19 cellular contexts compared by ENCODE assay signal in the genomic region with DNA sequence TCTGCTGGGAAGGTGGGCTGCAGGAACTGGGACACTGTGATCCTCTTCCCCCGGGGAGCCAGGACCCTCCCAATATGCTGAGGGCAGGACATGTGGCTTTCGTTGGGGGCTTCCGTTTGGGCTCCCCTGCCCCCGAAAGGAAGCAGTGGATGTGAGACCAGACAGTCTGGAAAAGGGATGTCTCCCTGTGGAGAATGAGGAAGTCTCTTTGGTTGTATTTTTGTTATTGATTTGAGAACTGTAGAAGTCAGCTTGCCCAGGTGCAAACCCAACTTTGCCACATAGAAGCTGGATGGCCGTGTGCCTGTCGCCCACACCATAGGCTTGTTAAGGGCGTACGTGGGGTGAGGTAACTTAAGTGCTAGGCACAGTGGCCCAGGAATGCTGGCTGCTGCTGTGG. TPM values are rescaled to one million over a fixed set of nuclear protein-coding genes. Genes with fewer than 3 reads are reported as not detected.
A peak's percentile ranks its signal among the peaks of the same experiment; 100 is the strongest.
DNase-seq lines count a peak whose midpoint lies in the region; ATAC-seq, FAIRE-seq and TF ChIP-seq lines count a peak whose summit lies in the region.
"Had no signal": no experiment of that assay in that cellular context is flagged by ENCODE, and none has a peak within 500 bp of the region (broad histone marks: within the 10 kb centered on the region; RNA-seq: fewer than 3 reads in every experiment).

No MANE protein-coding gene starts in this region.

- H2BK12ac ChIP-seq in H1 (ENCODE audit: low read depth, low read length) (0 out of 2 replicates have a peak overlapping the region, but pooled peaks have one; percentile 17), trophoblast cell (ENCODE audit: low read length) (no peak overlapping the region)

- 0 out of 2 replicates have a peak overlapping the region, but pooled peaks have one; percentile 48 for H3K27ac Mint-ChIP-seq in GM23338
- H3K27ac Mint-ChIP-seq in osteocyte (ENCODE audit: unreplicated experiment) = no peak overlapping the region
- H3K27ac Mint-ChIP-seq in activated CD4-positive, alpha-beta T cell treated with anti-CD3 and anti-CD28 coated beads, Interleukin-2, amount 10 ng/mL, durations not matched to agents 24 days and 14 days = no peak overlapping the region
- H3K27ac Mint-ChIP-seq: B cell had no signal

- H3K9me3 Mint-ChIP-seq in GM23338 = no peaks in the 10 kb centered on the region
- H3K9me3 Mint-ChIP-seq in osteocyte (ENCODE audit: unreplicated experiment) = no peaks in the 10 kb centered on the region
- H3K9me3 Mint-ChIP-seq in activated CD4-positive, alpha-beta T cell treated with anti-CD3 and anti-CD28 coated beads, Interleukin-2, amount 10 ng/mL, durations not matched to agents 24 days and 14 days = no peaks in the 10 kb centered on the region

- peak overlapping the region; percentile 29; the same call in 1 of the 2 replicates for H2BK15ac ChIP-seq in H1 (ENCODE audit: low read length)

- TF ChIP-seq POLR2A in H1 (IDR thresholded peaks at IDR 0.05; ENCODE audit: control extremely low read depth in 1 of 2, low read depth in 2 of 2, low read length in 2 of 2) = no peak

- no peak overlapping the region for H4K91ac ChIP-seq in H1 (replicated peaks; ENCODE audit: insufficient read length, low read length)
- H4K91ac ChIP-seq in trophoblast cell (ENCODE audit: low read depth, low read length) = peak overlapping the region; percentile 1

- BruUV-seq in Panc1 (replicated peaks; lab: Mats Ljungman, UMichigan) = no TSS peak

- H3K36me3 ChIP-seq in GM23338 (ENCODE audit: insufficient read depth) (no peaks in the 10 kb centered on the region), Panc1 (ENCODE audit: control insufficient read depth, insufficient read depth, low read length) (no peaks in the 10 kb centered on the region), H1 (ENCODE audit: control insufficient read depth in 2 of 4, insufficient read depth in 4 of 4, low read length in 3 of 4) (no peaks in the 10 kb centered on the region), trophoblast cell (ENCODE audit: control insufficient read depth in 1 of 2, insufficient read depth in 2 of 2, low read length in 2 of 2) (peaks cover 0 to 2% of the 10 kb centered on the region in 2 experiments)
- H3K36me3 ChIP-seq: SJCRH30 had no signal

- no peak for DNase-seq in GM23338 (ENCODE audit: low spot score)
- no peak for DNase-seq in Panc1 (ENCODE audit: low read depth, low spot score)
- DNase-seq in H1 (ENCODE audit: low read depth in 1 of 2, low spot score in 2 of 2) = no peak
- no peak for DNase-seq in trophoblast cell
- DNase-seq in GF-D8 (lab: John Stamatoyannopoulos, UW) = no peak
- DNase-seq in osteocyte (ENCODE audit: extremely low spot score, unreplicated experiment) = no peak
- no peak for DNase-seq in activated CD4-positive, alpha-beta T cell treated with anti-CD3 and anti-CD28 coated beads, Interleukin-2, amount 10 ng/mL, durations not matched to agents 24 days and 14 days
- DNase-seq: DMS79 treated with DMSO at 0.1 percent for 48 hours, NCI-H1048, NCI-H1436, NCI-H1930, NCI-H345, NCI-H524 treated with DMSO at 0.1 percent for 48 hours, SJCRH30 had no signal

- H4K5ac ChIP-seq in H1 (ENCODE audit: insufficient read length, low read depth, low read length) = no peak overlapping the region

- POLR2A ChIA-PET in Panc1 (lab: Charles Lee) (interaction anchor here (0.6 kb wide), 1 partner anchor 24 kb away, joined by 10 read pairs; no protein-coding TSS in a partner anchor), H1 (lab: Charles Lee; ENCODE audit: partially characterized antibody) (interaction anchor here (2.8 kb wide), 1 partner anchor 15 kb away, joined by 12 read pairs; no protein-coding TSS in a partner anchor)

- no peak overlapping the region; the same call in 1 of the 2 replicates for H2BK20ac ChIP-seq in H1 (ENCODE audit: low read length)

- intact Hi-C loops in Panc1 (cut with micrococcal nuclease; ENCODE audit: unreplicated experiment) = no loop called here
- intact Hi-C loops in activated CD4-positive, alpha-beta T cell treated with anti-CD3 and anti-CD28 coated beads, Interleukin-2, amount 10 ng/mL, durations not matched to agents 24 days and 14 days (cut with micrococcal nuclease) = no loop called here

- WGBS in H1 (ENCODE audit: extremely low coverage in 1 of 2, insufficient coverage in 1 of 2, insufficient read length in 1 of 2, insufficient replicate concordance in 2 of 2, low coverage in 1 of 2, low lambda C conversion rate in 2 of 2, missing lambda C conversion rate in 1 of 2), 2 experiments = 83% methylated on average over 8 of the region's 8 CpGs; no CpG with 5 or more reads in 1 of the 2 experiments
- no CpG with 5 or more reads among the region's 8 CpGs for WGBS in trophoblast cell (ENCODE audit: extremely low coverage, insufficient coverage, insufficient read length)

- H2AK5ac ChIP-seq in H1 (ENCODE audit: low read depth, low read length) = no peak overlapping the region
- no peak overlapping the region for H2AK5ac ChIP-seq in trophoblast cell (ENCODE audit: low read length)

- H3K9me3 ChIP-seq in Panc1 (ENCODE audit: control insufficient read depth, insufficient read depth, low read depth, low read length) (no peaks in the 10 kb centered on the region), H1 (ENCODE audit: insufficient read depth in 2 of 2, low read depth in 1 of 2, low read length in 1 of 2) (no peaks in the 10 kb centered on the region), trophoblast cell (ENCODE audit: insufficient read depth, low read depth, low read length) (peaks cover 2% of the 10 kb centered on the region)
- H3K9me3 ChIP-seq: SJCRH30 had no signal

- TF ChIP-seq EP300 in H1 (IDR thresholded peaks at IDR 0.05; ENCODE audit: borderline replicate concordance in 1 of 2, low read depth in 2 of 2, low read length in 2 of 2) = no peak

- CTCF ChIA-PET in Panc1 (lab: Charles Lee) (no interaction called here), H1 (lab: Charles Lee; ENCODE audit: partially characterized antibody) (interaction anchor here (1.5 to 4.5 kb wide), 3 partner anchors 9 to 273 kb away, joined by 3 to 27 read pairs (median 8); a partner anchor contains a TSS)

- H3K4me3 Mint-ChIP-seq in GM23338 = no peak overlapping the region
- H3K4me3 Mint-ChIP-seq in osteocyte (ENCODE audit: unreplicated experiment) = no peak overlapping the region
- H3K4me3 Mint-ChIP-seq in activated CD4-positive, alpha-beta T cell treated with anti-CD3 and anti-CD28 coated beads, Interleukin-2, amount 10 ng/mL, durations not matched to agents 24 days and 14 days = no peak overlapping the region
- H3K4me3 Mint-ChIP-seq: B cell had no signal

- H3K27me3 ChIP-seq in GM23338 (ENCODE audit: insufficient read depth) = no peaks in the 10 kb centered on the region
- no peaks in the 10 kb centered on the region for H3K27me3 ChIP-seq in Panc1 (ENCODE audit: control insufficient read depth, insufficient read depth, low read length)
- no peaks in the 10 kb centered on the region for H3K27me3 ChIP-seq in H1 (replicated peaks in 1 of 4; ENCODE audit: control insufficient read depth in 3 of 4, extremely low read depth in 1 of 4, insufficient read depth in 3 of 4, low read length in 3 of 4)
- no peaks in the 10 kb centered on the region for H3K27me3 ChIP-seq in trophoblast cell (ENCODE audit: insufficient read depth, low read length)

- H3K4me1 Mint-ChIP-seq in GM23338 (peaks cover 29% of the 10 kb centered on the region), osteocyte (ENCODE audit: unreplicated experiment) (peaks cover 2% of the 10 kb centered on the region)
- H3K4me1 Mint-ChIP-seq in activated CD4-positive, alpha-beta T cell treated with anti-CD3 and anti-CD28 coated beads, Interleukin-2, amount 10 ng/mL, durations not matched to agents 24 days and 14 days = no peaks in the 10 kb centered on the region

- no peaks in the 10 kb centered on the region for H3K23me2 ChIP-seq in H1 (ENCODE audit: low read depth, low read length)

- H3K14ac ChIP-seq in H1 (ENCODE audit: insufficient read length) = no peak overlapping the region
- H3K14ac ChIP-seq in trophoblast cell (ENCODE audit: low read length) = no peak overlapping the region

- FAIRE-seq in H1 (lab: Jason Lieb, UNC) = no peak
- FAIRE-seq: HepG2 had no signal

- H3K27me3 Mint-ChIP-seq in GM23338 (ENCODE audit: insufficient read depth, low read depth, poor library complexity) = peaks cover 7% of the 10 kb centered on the region
- H3K27me3 Mint-ChIP-seq in osteocyte (ENCODE audit: unreplicated experiment) = peaks cover 10% of the 10 kb centered on the region
- no peaks in the 10 kb centered on the region for H3K27me3 Mint-ChIP-seq in activated CD4-positive, alpha-beta T cell treated with anti-CD3 and anti-CD28 coated beads, Interleukin-2, amount 10 ng/mL, durations not matched to agents 24 days and 14 days
- H3K27me3 Mint-ChIP-seq: B cell had no signal

- H3K9ac ChIP-seq in H1 (replicated peaks in 1 of 4; ENCODE audit: extremely low read depth in 1 of 4, low read depth in 3 of 4, low read length in 3 of 4) (no peak overlapping the region), trophoblast cell (ENCODE audit: low read length) (no peak overlapping the region)
- H3K9ac ChIP-seq: KMS-11 had no signal

- peak overlapping the region; percentile 19; the same call in 1 of the 2 replicates for H3K18ac ChIP-seq in H1 (ENCODE audit: extremely low read depth, low read length)
- no peak overlapping the region for H3K18ac ChIP-seq in trophoblast cell (ENCODE audit: low read length)

- no peaks in the 10 kb centered on the region for H3F3A ChIP-seq in GM23338 (replicated peaks; ENCODE audit: low read depth)

- H4K20me1 ChIP-seq in GM23338 (replicated peaks; ENCODE audit: insufficient read depth) = peaks cover 6% of the 10 kb centered on the region; the same call in 1 of the 2 replicates
- peaks cover 0 to 5% of the 10 kb centered on the region in 2 experiments for H4K20me1 ChIP-seq in H1 (replicated peaks in 1 of 2; ENCODE audit: control insufficient read depth in 1 of 2, insufficient read depth in 2 of 2, low read length in 2 of 2)

- H3K27ac ChIP-seq in GM23338 (ENCODE audit: low read depth) (no peak overlapping the region), Panc1 (ENCODE audit: low read length) (0 out of 2 replicates have a peak overlapping the region, but pooled peaks have one; percentile 6), H1 (ENCODE audit: low read depth, low read length) (no peak overlapping the region), trophoblast cell (ENCODE audit: low read depth, low read length) (no peak overlapping the region)
- H3K27ac ChIP-seq: KMS-11, SJCRH30 had no signal

- H2BK120ac ChIP-seq in H1 (replicated peaks; ENCODE audit: low read depth, low read length) (no peak overlapping the region), trophoblast cell (ENCODE audit: insufficient read depth, low read length, poor library complexity) (no peak overlapping the region)

- H3K56ac ChIP-seq in H1 (replicated peaks; ENCODE audit: insufficient read length, low read depth, low read length) = no peak overlapping the region

- H3K79me2 ChIP-seq in GM23338 (replicated peaks; ENCODE audit: insufficient read depth) (no peaks in the 10 kb centered on the region), H1 (ENCODE audit: control insufficient read depth in 1 of 2, insufficient read depth in 2 of 2, low read length in 2 of 2) (no peaks in the 10 kb centered on the region; a peak in 1 of 4 replicates), trophoblast cell (ENCODE audit: control insufficient read depth, insufficient read depth, low read length, poor library complexity) (no peaks in the 10 kb centered on the region)

- H4K8ac ChIP-seq in H1 (ENCODE audit: extremely low read depth, insufficient read depth, low read length) = no peak overlapping the region; the same call in 1 of the 2 replicates
- no peak overlapping the region for H4K8ac ChIP-seq in trophoblast cell (ENCODE audit: low read depth, low read length)

- in situ Hi-C loops in Panc1 (cut with HindIII; ENCODE audit: low pct_unique_long_range_greater_than_20kb, low sequenced_read_pairs) = no loop called here

- TF ChIP-seq RAD21 in H1 (IDR thresholded peaks at IDR 0.05 in 1 of 2, conservative IDR thresholded peaks at IDR 0.05 in 1 of 2; ENCODE audit: low read depth in 2 of 2, low read length in 2 of 2) = no peak

- H3K4ac ChIP-seq in H1 (replicated peaks; ENCODE audit: insufficient read length, low read depth, low read length) = peak overlapping the region; percentile 54
- H3K4ac ChIP-seq in trophoblast cell (ENCODE audit: low read depth, low read length) = no peak overlapping the region

- no peak overlapping the region for H3K4me3 ChIP-seq in GM23338
- H3K4me3 ChIP-seq in Panc1 (ENCODE audit: low read depth in 2 of 2, low read length in 2 of 2) = no peak overlapping the region
- H3K4me3 ChIP-seq in H1 (ENCODE audit: extremely low read depth in 1 of 4, insufficient read depth in 2 of 4, low read depth in 3 of 4, low read length in 4 of 4) = no peak overlapping the region
- no peak overlapping the region for H3K4me3 ChIP-seq in trophoblast cell (ENCODE audit: low read depth, low read length)
- H3K4me3 ChIP-seq: SJCRH30 had no signal

- H3K4me1 ChIP-seq in GM23338 (ENCODE audit: insufficient read depth) (peaks cover 5% of the 10 kb centered on the region; the same call in 1 of the 2 replicates), Panc1 (ENCODE audit: control insufficient read depth, insufficient read depth, low read length) (peaks cover 29% of the 10 kb centered on the region), H1 (replicated peaks in 1 of 4; ENCODE audit: control insufficient read depth in 3 of 4, insufficient read depth in 4 of 4, low read length in 3 of 4) (peaks cover 2 to 18% (median 5%) of the 10 kb centered on the region in 4 experiments), trophoblast cell (ENCODE audit: control insufficient read depth in 1 of 2, insufficient read depth in 2 of 2, low read length in 2 of 2) (peaks cover 21 to 49% of the 10 kb centered on the region in 2 experiments)

- H3K79me1 ChIP-seq in H1 (ENCODE audit: low read depth, low read length) (peaks cover 2% of the 10 kb centered on the region; the same call in 1 of the 2 replicates), trophoblast cell (ENCODE audit: low read length) (peaks cover 7% of the 10 kb centered on the region)

- H3K9me2 ChIP-seq in GM23338 (ENCODE audit: insufficient read depth) = no peaks in the 10 kb centered on the region

- TF ChIP-seq CTCF in GM23338 (conservative IDR thresholded peaks at IDR 0.05; ENCODE audit: low read depth in 2 of 2) = no peak
- no peak for TF ChIP-seq CTCF in Panc1 (IDR thresholded peaks at IDR 0.05)
- TF ChIP-seq CTCF in H1 (IDR thresholded peaks at IDR 0.05; ENCODE audit: control extremely low read depth in 1 of 3, insufficient read depth in 1 of 3, low read depth in 1 of 3, low read length in 3 of 3) = no peak
- TF ChIP-seq CTCF in osteocyte (IDR thresholded peaks at IDR 0.05) = no peak

- no peak overlapping the region for H2BK5ac ChIP-seq in H1 (ENCODE audit: low read depth, low read length)
- no peak overlapping the region for H2BK5ac ChIP-seq in trophoblast cell (ENCODE audit: low read depth, low read length, poor library complexity)

- ATAC-seq in GM23338 = no peak
- ATAC-seq in Panc1 = no peak
- no peak for ATAC-seq in HG03342 (IDR thresholded peaks at IDR 0.05; ENCODE audit: unreplicated experiment)
- ATAC-seq: HCT116, HepG2 had no signal

- no peaks in the 10 kb centered on the region for H3K36me3 Mint-ChIP-seq in GM23338 (ENCODE audit: low read depth)
- no peaks in the 10 kb centered on the region for H3K36me3 Mint-ChIP-seq in osteocyte (ENCODE audit: unreplicated experiment)
- no peaks in the 10 kb centered on the region for H3K36me3 Mint-ChIP-seq in activated CD4-positive, alpha-beta T cell treated with anti-CD3 and anti-CD28 coated beads, Interleukin-2, amount 10 ng/mL, durations not matched to agents 24 days and 14 days (ENCODE audit: low read depth)

- no peak overlapping the region for H4K12ac ChIP-seq in trophoblast cell (ENCODE audit: low read depth, low read length)

- no peak overlapping the region for H3K23ac ChIP-seq in H1 (ENCODE audit: insufficient read length)
- no peak overlapping the region for H3K23ac ChIP-seq in trophoblast cell (ENCODE audit: low read length)

- no peak overlapping the region for H3K4me2 ChIP-seq in GM23338
- H3K4me2 ChIP-seq in H1 (ENCODE audit: insufficient read depth in 1 of 2, low read depth in 2 of 2, low read length in 2 of 2) = no peak overlapping the region
- H3K4me2 ChIP-seq in trophoblast cell (ENCODE audit: low read length) = no peak overlapping the region
- H3K4me2 ChIP-seq: KMS-11 had no signal

- H2AFZ ChIP-seq in GM23338 (no peak overlapping the region), H1 (ENCODE audit: low read length) (no peak overlapping the region), trophoblast cell (ENCODE audit: insufficient read depth, low read length, poor library complexity) (no peak overlapping the region)

RNA-seq across cellular contexts. Expression of a gene that starts 18.8 kb away (rescaled TPM):
- total RNA-seq in GM23338 (2014; rRNA removed; shearing (Covaris generic)) = 63.9 and 78.5 TPM in 2 replicates
- polyA plus RNA-seq in GM23338 (2016; fragmentation: Nextera tagmentation; extraction: Ambion mirVana) = 62.5 and 71.9 TPM in 2 replicates
- 201 TPM for total RNA-seq in Panc1 (2021; ENCODE audit: unreplicated experiment)
- 233 TPM for polyA plus RNA-seq in Panc1 (2012; ENCODE audit: insufficient read length)
- total RNA-seq in H1 (2021; fragmentation: NEBNext Ultra II Directional; extraction: Animal tissue kit (Norgen Biotek cat#: 25700)) = 64.5 and 66.6 TPM in 2 replicates
- polyA plus RNA-seq in H1 (2011; rRNA removed) = 77.1 and 126 TPM in 2 replicates
- polyA plus RNA-seq in H1 (2011; cell fraction: cytosol; rRNA removed) = 90.7 TPM
- 171 TPM for polyA plus RNA-seq in H1 (2011; cell fraction: nucleus; rRNA removed)
- polyA plus RNA-seq in H1 (2012, experiment 1 of 2) = 38.9 to 72.3 TPM (median 69.7 TPM) in 4 replicates
- 58.3 TPM for polyA plus RNA-seq in H1 (2012, experiment 2 of 2)
- polyA plus RNA-seq in H1 (2013, experiment 1 of 2) = 47.7 TPM
- 43.3 TPM for polyA plus RNA-seq in H1 (2013, experiment 2 of 2)
- polyA minus RNA-seq in H1 (2011; rRNA and poly(A)+ RNA removed) = 22.8 and 39.6 TPM in 2 replicates
- 33.2 TPM for polyA minus RNA-seq in H1 (2011; cell fraction: cytosol; rRNA and poly(A)+ RNA removed)
- 44.7 TPM for polyA minus RNA-seq in H1 (2011; cell fraction: nucleus; rRNA and poly(A)+ RNA removed)
- polyA plus RNA-seq in trophoblast cell (2013) = 25.4 and 29.0 TPM in 2 replicates
- 2.4 and 3.3 TPM in 2 replicates for total RNA-seq in osteocyte
- 6.5 and 9.0 TPM in 2 replicates for total RNA-seq in activated CD4-positive, alpha-beta T cell treated with anti-CD3 and anti-CD28 coated beads, Interleukin-2, amount 10 ng/mL, durations not matched to agents 24 days and 14 days
- total RNA-seq: SJCRH30 had no signal

RNA-seq across cellular contexts. Expression of a gene that starts 27.9 kb away (rescaled TPM):
- 61.9 and 62.5 TPM in 2 replicates for total RNA-seq in GM23338 (2014; rRNA removed; shearing (Covaris generic))
- polyA plus RNA-seq in GM23338 (2016; fragmentation: Nextera tagmentation; extraction: Ambion mirVana) (45.9 and 48.2 TPM in 2 replicates), H1 (2011; rRNA removed) (60.3 and 68.1 TPM in 2 replicates)
- total RNA-seq in Panc1 (2021; ENCODE audit: unreplicated experiment) (78.7 TPM), osteocyte (12.6 and 23.3 TPM in 2 replicates)
- 50.8 TPM for polyA plus RNA-seq in Panc1 (2012; ENCODE audit: insufficient read length)
- 43.6 and 44.8 TPM in 2 replicates for total RNA-seq in H1 (2021; fragmentation: NEBNext Ultra II Directional; extraction: Animal tissue kit (Norgen Biotek cat#: 25700))
- 52.7 TPM for polyA plus RNA-seq in H1 (2011; cell fraction: cytosol; rRNA removed)
- 106 TPM for polyA plus RNA-seq in H1 (2011; cell fraction: nucleus; rRNA removed)
- 41.4 to 67.2 TPM (median 56.3 TPM) in 4 replicates for polyA plus RNA-seq in H1 (2012, experiment 1 of 2)
- polyA plus RNA-seq in H1 (2012, experiment 2 of 2) = 63.3 TPM
- polyA plus RNA-seq in H1 (2013, experiment 1 of 2) = 32.9 TPM
- polyA plus RNA-seq in H1 (2013, experiment 2 of 2) = 29.0 TPM
- 35.2 and 45.8 TPM in 2 replicates for polyA minus RNA-seq in H1 (2011; rRNA and poly(A)+ RNA removed)
- 14.6 TPM for polyA minus RNA-seq in H1 (2011; cell fraction: cytosol; rRNA and poly(A)+ RNA removed)
- 18.1 TPM for polyA minus RNA-seq in H1 (2011; cell fraction: nucleus; rRNA and poly(A)+ RNA removed)
- 10.4 and 11.3 TPM in 2 replicates for polyA plus RNA-seq in trophoblast cell (2013)
- total RNA-seq in activated CD4-positive, alpha-beta T cell treated with anti-CD3 and anti-CD28 coated beads, Interleukin-2, amount 10 ng/mL, durations not matched to agents 24 days and 14 days = 61.7 and 66.4 TPM in 2 replicates

RNA-seq across cellular contexts. Expression of a gene that starts 28.9 kb away (rescaled TPM):
- total RNA-seq in GM23338 (2014; rRNA removed; shearing (Covaris generic)) = 17.7 and 21.5 TPM in 2 replicates
- polyA plus RNA-seq in GM23338 (2016; fragmentation: Nextera tagmentation; extraction: Ambion mirVana) = 4.7 and 4.9 TPM in 2 replicates
- total RNA-seq in Panc1 (2021; ENCODE audit: unreplicated experiment) = 40.0 TPM
- polyA plus RNA-seq in Panc1 (2012; ENCODE audit: insufficient read length) = 20.3 TPM
- total RNA-seq in H1 (2021; fragmentation: NEBNext Ultra II Directional; extraction: Animal tissue kit (Norgen Biotek cat#: 25700)) = 28.9 and 32.3 TPM in 2 replicates
- 6.7 and 10.6 TPM in 2 replicates for polyA plus RNA-seq in H1 (2011; rRNA removed)
- 6.0 TPM for polyA plus RNA-seq in H1 (2011; cell fraction: cytosol; rRNA removed)
- 36.0 TPM for polyA plus RNA-seq in H1 (2011; cell fraction: nucleus; rRNA removed)
- 10.0 to 15.3 TPM (median 14.4 TPM) in 4 replicates for polyA plus RNA-seq in H1 (2012, experiment 1 of 2)
- polyA plus RNA-seq in H1 (2012, experiment 2 of 2) = 12.7 TPM
- 8.6 TPM for polyA plus RNA-seq in H1 (2013, experiment 1 of 2)
- 8.0 TPM for polyA plus RNA-seq in H1 (2013, experiment 2 of 2)
- 9.0 and 13.9 TPM in 2 replicates for polyA minus RNA-seq in H1 (2011; rRNA and poly(A)+ RNA removed)
- 8.7 TPM for polyA minus RNA-seq in H1 (2011; cell fraction: cytosol; rRNA and poly(A)+ RNA removed)
- polyA minus RNA-seq in H1 (2011; cell fraction: nucleus; rRNA and poly(A)+ RNA removed) = 19.4 TPM
- 5.6 and 5.7 TPM in 2 replicates for polyA plus RNA-seq in trophoblast cell (2013)
- total RNA-seq in osteocyte = 28.1 and 32.6 TPM in 2 replicates
- total RNA-seq in activated CD4-positive, alpha-beta T cell treated with anti-CD3 and anti-CD28 coated beads, Interleukin-2, amount 10 ng/mL, durations not matched to agents 24 days and 14 days = 1.4 and 1.6 TPM in 2 replicates

RNA-seq across cellular contexts. Expression of a gene that starts 43.4 kb away (rescaled TPM):
- 7.2 and 12.4 TPM in 2 replicates for total RNA-seq in GM23338 (2014; rRNA removed; shearing (Covaris generic))
- 3.8 and 6.6 TPM in 2 replicates for polyA plus RNA-seq in GM23338 (2016; fragmentation: Nextera tagmentation; extraction: Ambion mirVana)
- 26.5 TPM for total RNA-seq in Panc1 (2021; ENCODE audit: unreplicated experiment)
- 26.4 TPM for polyA plus RNA-seq in Panc1 (2012; ENCODE audit: insufficient read length)
- 11.2 and 13.8 TPM in 2 replicates for total RNA-seq in H1 (2021; fragmentation: NEBNext Ultra II Directional; extraction: Animal tissue kit (Norgen Biotek cat#: 25700))
- 7.1 and 15.1 TPM in 2 replicates for polyA plus RNA-seq in H1 (2011; rRNA removed)
- polyA plus RNA-seq in H1 (2011; cell fraction: cytosol; rRNA removed) = 12.4 TPM
- polyA plus RNA-seq in H1 (2011; cell fraction: nucleus; rRNA removed) = 107 TPM
- polyA plus RNA-seq in H1 (2012, experiment 1 of 2) = 9.4 to 17.6 TPM (median 14.5 TPM) in 4 replicates
- polyA plus RNA-seq in H1 (2012, experiment 2 of 2) = 5.4 TPM
- polyA plus RNA-seq in H1 (2013, experiment 1 of 2) = 5.8 TPM
- polyA plus RNA-seq in H1 (2013, experiment 2 of 2) = 4.9 TPM
- polyA minus RNA-seq in H1 (2011; rRNA and poly(A)+ RNA removed) = 4.1 and 7.9 TPM in 2 replicates
- 12.5 TPM for polyA minus RNA-seq in H1 (2011; cell fraction: cytosol; rRNA and poly(A)+ RNA removed)
- polyA minus RNA-seq in H1 (2011; cell fraction: nucleus; rRNA and poly(A)+ RNA removed) = 40.4 TPM
- 8.3 and 8.9 TPM in 2 replicates for polyA plus RNA-seq in trophoblast cell (2013)
- 40.8 and 42.5 TPM in 2 replicates for total RNA-seq in osteocyte
- 24.3 and 25.4 TPM in 2 replicates for total RNA-seq in activated CD4-positive, alpha-beta T cell treated with anti-CD3 and anti-CD28 coated beads, Interleukin-2, amount 10 ng/mL, durations not matched to agents 24 days and 14 days
